Comparison of ENCODE assay signal across 8 cellular contexts in the genomic region with DNA sequence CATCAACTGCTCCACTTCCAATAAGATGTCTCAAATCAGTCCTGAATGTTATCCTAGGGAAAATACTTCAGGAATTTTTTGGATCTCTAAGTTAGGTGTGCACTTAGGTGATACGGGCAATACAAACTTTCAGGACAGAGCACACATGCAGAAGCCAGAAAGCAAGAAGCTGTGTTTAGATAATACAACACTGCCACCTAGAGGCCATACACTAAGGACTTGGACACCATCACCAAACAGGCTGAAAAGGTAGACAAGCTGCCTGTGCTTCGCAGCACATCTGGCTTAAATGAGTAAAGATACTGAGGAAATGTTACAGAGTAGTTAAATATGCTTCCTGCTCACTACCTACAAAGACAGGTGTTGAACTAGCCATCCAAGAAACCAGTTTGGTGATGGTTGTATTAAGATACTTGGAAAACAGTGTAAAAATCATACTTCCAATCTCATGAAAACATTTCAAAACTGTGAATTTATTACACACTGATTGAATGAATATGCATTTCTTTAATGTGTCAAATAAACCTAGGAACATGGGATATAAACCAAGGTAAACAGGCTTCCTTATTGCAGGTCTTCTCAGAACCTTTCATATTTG. TPM values are rescaled to one million over a fixed set of nuclear protein-coding genes. Genes with fewer than 3 reads are reported as not detected.
DNase-seq lines count a peak whose midpoint lies in the region; ATAC-seq, FAIRE-seq and TF ChIP-seq lines count a peak whose summit lies in the region.

No MANE protein-coding gene starts in this region.

- peak; percentile 34 for DNase-seq in activated CD8-positive, alpha-beta memory T cell treated with anti-CD3 and anti-CD28 coated beads, Interleukin-2, amount 50 U/mL, for 1 hour (ENCODE audit: extremely low read depth)
- no peak for DNase-seq in activated CD8-positive, alpha-beta memory T cell treated with anti-CD3 and anti-CD28 coated beads for 24 hours
- peak; percentile 62 for DNase-seq in HTR-8/SVneo (ENCODE audit: insufficient read length, low spot score)
- DNase-seq in NCI-H82 (lab: John Stamatoyannopoulos, UW), result peak; percentile 95
- DNase-seq in activated CD8-positive, alpha-beta memory T cell treated with anti-CD3 and anti-CD28 coated beads, Interleukin-2, amount 50 U/mL, for 4 hours, result peak; percentile 26
- DNase-seq in foreskin keratinocyte, result peak; percentile 54 to 78
- DNase-seq in omental fat pad (ENCODE audit: low spot score), result no peak

- TF ChIP-seq CTCF in foreskin keratinocyte (conservative IDR thresholded peaks at IDR 0.05), result peak; percentile 85
- TF ChIP-seq CTCF in omental fat pad (IDR thresholded peaks at IDR 0.05), result peak in 1 of 3 donors; percentile 17

- FAIRE-seq in HTR-8/SVneo (lab: Jason Lieb, UNC), result peak; percentile 55

- H3K27me3 ChIP-seq in foreskin keratinocyte, result peaks cover 4% of the 10 kb centered on the region

- ATAC-seq in foreskin keratinocyte, result peak; percentile 82
- ATAC-seq in omental fat pad (ENCODE audit: low FRiP score), result peak; percentile 81
- ATAC-seq in GM18519 (IDR thresholded peaks at IDR 0.05; ENCODE audit: low FRiP score, unreplicated experiment), result no peak

- H3K27ac ChIP-seq in foreskin keratinocyte, result no peak overlapping the region

- H3K4me1 ChIP-seq in foreskin keratinocyte, result no peaks in the 10 kb centered on the region

RNA-seq across cellular contexts. Expression of gene RRAGC, which starts 24.2 kb away (rescaled TPM):
- 25.8 and 27.4 TPM in 2 replicates for total RNA-seq in foreskin keratinocyte
- 17.2 and 20.4 TPM in 2 replicates for polyA plus RNA-seq in foreskin keratinocyte
- total RNA-seq in omental fat pad, result 10 to 100 TPM; 29.6 to 57.7 (median 39.4) TPM

RNA-seq across cellular contexts. Expression of gene MYCBP, which starts 37.8 kb away (rescaled TPM):
- total RNA-seq in foreskin keratinocyte (33.9 and 41.1 TPM in 2 replicates), omental fat pad (10 to 100 TPM in 2 of 4 donors, 1 to 10 TPM in 2; 5.8 to 17.0 (median 9.3) TPM)
- polyA plus RNA-seq in foreskin keratinocyte, result 24.1 and 28.7 TPM in 2 replicates

RNA-seq across cellular contexts. Expression of gene GJA9, which starts 46.1 kb away (rescaled TPM):
- total RNA-seq in foreskin keratinocyte (0.21 and 0.27 TPM in 2 replicates), omental fat pad (not detected)
- polyA plus RNA-seq in foreskin keratinocyte, result 0.26 and 0.37 TPM in 2 replicates

Comparison
In these comparisons a context has a peak if more than half of its experiments do, and no peak if none do; other contexts are left out.
1. DNase-seq: peak in activated CD8-positive, alpha-beta memory T cell treated with anti-CD3 and anti-CD28 coated beads, Interleukin-2, amount 50 U/mL, for 1 hour (single experiment), HTR-8/SVneo (single experiment), NCI-H82 (single experiment), activated CD8-positive, alpha-beta memory T cell treated with anti-CD3 and anti-CD28 coated beads, Interleukin-2, amount 50 U/mL, for 4 hours (single experiment) and foreskin keratinocyte (2 of 2); none in activated CD8-positive, alpha-beta memory T cell treated with anti-CD3 and anti-CD28 coated beads for 24 hours (single experiment) and omental fat pad (single experiment).